ENCODE assay signal across 8 cellular contexts in the genomic region with DNA sequence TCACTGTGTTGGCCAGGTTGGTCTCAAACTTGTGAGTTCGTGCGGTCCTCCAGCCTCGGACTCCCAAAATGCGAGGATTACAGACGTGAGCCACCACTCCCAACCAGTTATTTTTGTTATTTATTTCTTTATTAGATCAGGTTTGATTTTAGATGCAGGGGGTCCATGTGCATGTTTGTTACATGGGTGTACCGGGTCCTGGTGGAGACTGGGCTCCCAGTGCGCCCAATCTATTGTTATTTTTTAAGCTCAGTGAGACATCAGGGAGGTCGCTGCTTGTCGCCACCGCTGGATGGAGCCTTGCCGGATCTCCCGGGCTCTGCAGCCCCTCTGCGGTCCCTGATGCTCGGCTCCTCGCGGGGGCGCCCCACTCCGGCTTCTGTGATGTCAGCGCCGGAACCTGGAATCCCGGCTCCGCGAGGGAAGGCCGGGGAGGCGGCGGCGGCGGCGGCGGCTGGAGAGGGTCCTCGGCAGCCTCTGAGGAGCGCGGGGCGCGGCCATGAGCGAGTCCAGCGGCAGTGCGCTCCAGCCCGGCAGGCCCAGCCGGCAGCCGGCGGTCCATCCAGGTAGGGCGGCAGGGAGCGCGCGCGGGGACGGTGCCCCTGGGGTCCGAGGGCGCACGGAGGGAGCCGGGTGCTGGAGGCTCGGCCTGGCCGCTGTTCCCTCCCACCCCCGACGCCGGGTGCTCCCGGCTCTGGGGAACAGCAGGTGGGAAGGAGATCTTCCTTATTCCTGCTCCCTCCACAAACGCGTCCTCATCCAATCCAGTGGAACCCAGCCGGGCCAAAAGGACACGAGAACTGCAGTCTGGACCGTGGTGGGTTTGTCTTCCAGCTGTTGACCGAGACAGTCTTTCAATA. TPM values are rescaled to one million over a fixed set of nuclear protein-coding genes. Genes with fewer than 3 reads are reported as not detected.
DNase-seq lines count a peak whose midpoint lies in the region; ATAC-seq and TF ChIP-seq lines count a peak whose summit lies in the region.

TMC7 (plus strand) TSS at position 370 of the 860 bp plus-strand sequence; CDS start at position 500, 130 bp downstream.

- peak within 1 kb of the TSS in 4 of 5 experiments; percentile 65 to 77 (median 72) for H3K27ac Mint-ChIP-seq in brain

- H3K36me3 ChIP-seq in Karpas-422 (ENCODE audit: insufficient read depth, low read length), result no peaks in the 10 kb centered on the region

- no peaks in the 10 kb centered on the region for H3K4me1 ChIP-seq in Karpas-422 (ENCODE audit: low read length)

- TF ChIP-seq CTCF in brain (conservative IDR thresholded peaks at IDR 0.05), result peak; percentile 89 to 96

- peaks cover 3% of the 10 kb centered on the region for H3K36me3 Mint-ChIP-seq in brain

- no peaks in the 10 kb centered on the region for H3K9me2 ChIP-seq in Karpas-422 (replicated peaks; ENCODE audit: insufficient read depth, low read length)

- H3K4me3 ChIP-seq in Karpas-422 (ENCODE audit: low read length), result no peak within 1 kb of the TSS

- peak within 1 kb of the TSS; percentile 83 to 88 (median 86) for H3K4me3 Mint-ChIP-seq in brain

- in situ Hi-C loops in KBM-7 (cut with MboI; ENCODE audit: low pct_unique_long_range_greater_than_20kb, low sequenced_read_pairs), result no loop called here

- no peaks in the 10 kb centered on the region for H4K20me1 ChIP-seq in Karpas-422 (ENCODE audit: insufficient read depth, low read depth, low read length)

- no peaks in the 10 kb centered on the region for H3K27me3 ChIP-seq in Karpas-422 (ENCODE audit: low read length)

- no peak within 1 kb of the TSS for H3K4me2 ChIP-seq in Karpas-422 (ENCODE audit: low read depth, low read length, poor library complexity, severe bottlenecking)

- no peak within 1 kb of the TSS for H3K27ac ChIP-seq in Karpas-422 (ENCODE audit: low read length)

- peaks cover 16% of the 10 kb centered on the region for H3K4me1 Mint-ChIP-seq in brain

- ATAC-seq in GM21390 (IDR thresholded peaks at IDR 0.05; ENCODE audit: unreplicated experiment), result no peak

- H2AFZ ChIP-seq in Karpas-422 (ENCODE audit: low read length), result no peak within 1 kb of the TSS

- DNase-seq in D341Med (ENCODE audit: low spot score) (peak; percentile 92), KBM-7 (peak; percentile 87), OCI-M2 (lab: John Stamatoyannopoulos, UW; ENCODE audit: unreplicated experiment) (peak; percentile 32), iPS DF 19.7 (ENCODE audit: low read depth, low spot score) (peak; percentile 64), renal cortical epithelial cell (ENCODE audit: low read depth) (peak; percentile 63), Karpas-422 (no peak)

- no peaks in the 10 kb centered on the region for H3K9me3 ChIP-seq in Karpas-422 (ENCODE audit: low read length)

- H3K9me3 Mint-ChIP-seq in brain, result no peaks in the 10 kb centered on the region

- no peaks in the 10 kb centered on the region for H3K79me2 ChIP-seq in Karpas-422 (ENCODE audit: low read length)

- no peaks in the 10 kb centered on the region for H3K27me3 Mint-ChIP-seq in brain

- no peak within 1 kb of the TSS for H3K9ac ChIP-seq in Karpas-422 (ENCODE audit: low read length)

RNA-seq across cellular contexts. Expression of gene TMC7, which starts in this region (rescaled TPM):
- 4.5 TPM for polyA plus RNA-seq in brain (ENCODE audit: insufficient read depth, low read depth, low replicate concordance)
- total RNA-seq in renal cortical epithelial cell, result 0.87 and 1.1 TPM in 2 replicates
- not detected in 2 replicates for total RNA-seq in Karpas-422 (2014; rRNA removed; shearing (Covaris generic); ENCODE audit: low replicate concordance)
